24 cellular contexts compared by ENCODE assay signal in genomic region chr15:69524296-69524695, GRCh38.
A peak's percentile ranks its signal among the peaks of the same experiment; 100 is the strongest.
DNase-seq lines count a peak whose midpoint lies in the region; ATAC-seq and TF ChIP-seq lines count a peak whose summit lies in the region.
"Had no signal": no experiment of that assay in that cellular context is flagged by ENCODE, and none has a peak within 500 bp of the region (broad histone marks: within the 10 kb centered on the region; RNA-seq: fewer than 3 reads in every experiment).

No MANE protein-coding gene starts in this region.

- intact Hi-C loops in posterior vena cava (cut with DNase I), result no loop called here

- no peak for DNase-seq in GM23338 (ENCODE audit: low spot score)
- DNase-seq in SJCRH30, result peak in 1 of 2 experiments; percentile 47
- peak; percentile 58 for DNase-seq in hepatocyte (ENCODE audit: low spot score)
- peak; percentile 36 for DNase-seq in posterior vena cava (ENCODE audit: low spot score)
- DNase-seq in GM19240 (ENCODE audit: insufficient read length, low spot score), result no peak
- DNase-seq in type B pancreatic cell (ENCODE audit: extremely low spot score, unreplicated experiment), result no peak
- DNase-seq in KBM-7, result no peak
- DNase-seq: body of pancreas; CD4-positive, CD25-positive, alpha-beta regulatory T cell; DMS153; KG1; kidney glomerular epithelial cell; mesenchymal stem cell; MV-4-11; natural killer cell; NCI-H1930; NCI-H2227 treated with DMSO at 0.1 percent for 48 hours; NCI-H774; SK-N-SH had no signal

- ATAC-seq in GM23338 (peak; percentile 73), GM18520 (IDR thresholded peaks at IDR 0.05; ENCODE audit: unreplicated experiment) (no peak)
- ATAC-seq: body of pancreas; natural killer cell; stimulated activated effector memory CD8-positive, alpha-beta T cell treated with anti-CD3 and anti-CD28 coated beads, Interleukin-12 subunit alpha, Interleukin-12 subunit beta, amount 100 ng/mL, for 72 hours had no signal

- H3K4me3 Mint-ChIP-seq in GM23338 (no peak overlapping the region), type B pancreatic cell (no peak overlapping the region)
- H3K4me3 Mint-ChIP-seq: CD4-positive, CD25-positive, alpha-beta regulatory T cell; natural killer cell; stimulated activated effector memory CD8-positive, alpha-beta T cell treated with anti-CD3 and anti-CD28 coated beads, Interleukin-12 subunit alpha, Interleukin-12 subunit beta, amount 100 ng/mL, for 72 hours had no signal

- H4K20me1 ChIP-seq in GM23338 (replicated peaks; ENCODE audit: insufficient read depth) (no peaks in the 10 kb centered on the region), hepatocyte (ENCODE audit: insufficient read depth, poor library complexity, severe bottlenecking) (no peaks in the 10 kb centered on the region)

- no peaks in the 10 kb centered on the region for H3K27me3 ChIP-seq in GM23338 (ENCODE audit: insufficient read depth)
- no peaks in the 10 kb centered on the region for H3K27me3 ChIP-seq in SJCRH30
- H3K27me3 ChIP-seq in hepatocyte, result peaks cover 19% of the 10 kb centered on the region
- H3K27me3 ChIP-seq: body of pancreas, suprapubic skin had no signal

- H2AFZ ChIP-seq in GM23338, result no peak overlapping the region
- H2AFZ ChIP-seq in hepatocyte, result no peak overlapping the region
- H2AFZ ChIP-seq: parathyroid adenoma had no signal

- H3K4me1 Mint-ChIP-seq in GM23338 (peaks cover 13% of the 10 kb centered on the region), type B pancreatic cell (ENCODE audit: unreplicated experiment) (peaks cover 35% of the 10 kb centered on the region)
- H3K4me1 Mint-ChIP-seq: CD4-positive, CD25-positive, alpha-beta regulatory T cell had no signal

- H3K27ac ChIP-seq in GM23338 (ENCODE audit: low read depth), result no peak overlapping the region
- peak overlapping the region; percentile 48; the same call in 1 of the 2 replicates for H3K27ac ChIP-seq in SJCRH30
- no peak overlapping the region for H3K27ac ChIP-seq in hepatocyte
- H3K27ac ChIP-seq: body of pancreas, parathyroid adenoma, suprapubic skin had no signal

- 34% methylated on average over 6 of the region's 6 CpGs for WGBS in hepatocyte (ENCODE audit: low lambda C conversion rate, missing lambda C conversion rate)

- H3K4me1 ChIP-seq in GM23338 (ENCODE audit: insufficient read depth), result 0 out of 2 replicates have a peak, but pooled peaks cover 6% of the 10 kb centered on the region
- H3K4me1 ChIP-seq in SJCRH30, result peaks cover 26% of the 10 kb centered on the region
- H3K4me1 ChIP-seq in hepatocyte (ENCODE audit: insufficient read depth), result peaks cover 11% of the 10 kb centered on the region
- H3K4me1 ChIP-seq: body of pancreas, parathyroid adenoma had no signal

- H3K27ac Mint-ChIP-seq in GM23338 (no peak overlapping the region), type B pancreatic cell (no peak overlapping the region)
- H3K27ac Mint-ChIP-seq: activated T-helper 2 cell treated with anti-CD3 and anti-CD28 coated beads, Interferon-gamma antibody, Interleukin-2, Interleukin-4, amounts not matched to agents 10 μg/mL and 5 μg/mL and 100 μg/mL, durations not matched to agents 14 hours and 24 hours and 36 hours; CD4-positive, CD25-positive, alpha-beta regulatory T cell; natural killer cell; stimulated activated effector memory CD8-positive, alpha-beta T cell treated with anti-CD3 and anti-CD28 coated beads, Interleukin-12 subunit alpha, Interleukin-12 subunit beta, amount 100 ng/mL, for 72 hours had no signal

- H3K4me3 ChIP-seq in GM23338, result no peak overlapping the region
- no peak overlapping the region for H3K4me3 ChIP-seq in SJCRH30
- H3K4me3 ChIP-seq in hepatocyte, result no peak overlapping the region
- H3K4me3 ChIP-seq: body of pancreas, suprapubic skin had no signal

- H3K9me3 Mint-ChIP-seq in GM23338, result no peaks in the 10 kb centered on the region; the same call in 2 of the 3 replicates
- H3K9me3 Mint-ChIP-seq in type B pancreatic cell, result no peaks in the 10 kb centered on the region
- H3K9me3 Mint-ChIP-seq: activated T-helper 2 cell treated with anti-CD3 and anti-CD28 coated beads, Interferon-gamma antibody, Interleukin-2, Interleukin-4, amounts not matched to agents 10 μg/mL and 5 μg/mL and 100 μg/mL, durations not matched to agents 14 hours and 24 hours and 36 hours; CD4-positive, CD25-positive, alpha-beta regulatory T cell; natural killer cell; stimulated activated effector memory CD8-positive, alpha-beta T cell treated with anti-CD3 and anti-CD28 coated beads, Interleukin-12 subunit alpha, Interleukin-12 subunit beta, amount 100 ng/mL, for 72 hours had no signal

- in situ Hi-C loops in KBM-7 (cut with MboI; ENCODE audit: low pct_unique_long_range_greater_than_20kb, low sequenced_read_pairs), result no loop called here

- H3K9me2 ChIP-seq in GM23338 (ENCODE audit: insufficient read depth) (no peaks in the 10 kb centered on the region), hepatocyte (replicated peaks; ENCODE audit: insufficient read depth) (no peaks in the 10 kb centered on the region)
- H3K9me2 ChIP-seq: SK-N-SH had no signal

- H3K4me2 ChIP-seq in GM23338 (no peak overlapping the region), hepatocyte (no peak overlapping the region)
- H3K4me2 ChIP-seq: SK-N-SH had no signal

- H3F3A ChIP-seq in GM23338 (replicated peaks; ENCODE audit: low read depth), result no peaks in the 10 kb centered on the region

- no peaks in the 10 kb centered on the region for H3K9me3 ChIP-seq in SJCRH30 (replicated peaks)
- H3K9me3 ChIP-seq in hepatocyte (ENCODE audit: low read depth), result no peaks in the 10 kb centered on the region
- H3K9me3 ChIP-seq: body of pancreas, SK-N-SH, suprapubic skin had no signal

- no peaks in the 10 kb centered on the region for H3K79me2 ChIP-seq in GM23338 (replicated peaks; ENCODE audit: insufficient read depth)
- H3K79me2 ChIP-seq in hepatocyte, result no peaks in the 10 kb centered on the region
- H3K79me2 ChIP-seq: parathyroid adenoma had no signal

- H3K27me3 Mint-ChIP-seq in GM23338 (ENCODE audit: insufficient read depth, low read depth, poor library complexity), result peaks cover 3% of the 10 kb centered on the region
- H3K27me3 Mint-ChIP-seq in type B pancreatic cell, result peaks cover 42% of the 10 kb centered on the region

- no peaks in the 10 kb centered on the region for H3K36me3 ChIP-seq in GM23338 (ENCODE audit: insufficient read depth)
- H3K36me3 ChIP-seq in SJCRH30, result no peaks in the 10 kb centered on the region
- H3K36me3 ChIP-seq in hepatocyte (replicated peaks; ENCODE audit: insufficient read depth, low read depth), result no peaks in the 10 kb centered on the region
- H3K36me3 ChIP-seq: suprapubic skin had no signal

- TF ChIP-seq CTCF in GM23338 (conservative IDR thresholded peaks at IDR 0.05; ENCODE audit: low read depth in 2 of 2), result no peak
- no peak for TF ChIP-seq CTCF in hepatocyte (IDR thresholded peaks at IDR 0.05; ENCODE audit: poor library complexity)
- no peak for TF ChIP-seq CTCF in type B pancreatic cell (conservative IDR thresholded peaks at IDR 0.05)

- no peaks in the 10 kb centered on the region for H3K36me3 Mint-ChIP-seq in GM23338 (ENCODE audit: low read depth)
- no peaks in the 10 kb centered on the region for H3K36me3 Mint-ChIP-seq in type B pancreatic cell
- H3K36me3 Mint-ChIP-seq: CD4-positive, CD25-positive, alpha-beta regulatory T cell; natural killer cell; stimulated activated effector memory CD8-positive, alpha-beta T cell treated with anti-CD3 and anti-CD28 coated beads, Interleukin-12 subunit alpha, Interleukin-12 subunit beta, amount 100 ng/mL, for 72 hours had no signal

TF ChIP-seq in GM23338, 12 proteins besides CTCF, POLR2A, EP300 and RAD21:
- TF ChIP-seq ETS1 (IDR thresholded peaks at IDR 0.05), result no peak
- TF ChIP-seq, protein P1, sequence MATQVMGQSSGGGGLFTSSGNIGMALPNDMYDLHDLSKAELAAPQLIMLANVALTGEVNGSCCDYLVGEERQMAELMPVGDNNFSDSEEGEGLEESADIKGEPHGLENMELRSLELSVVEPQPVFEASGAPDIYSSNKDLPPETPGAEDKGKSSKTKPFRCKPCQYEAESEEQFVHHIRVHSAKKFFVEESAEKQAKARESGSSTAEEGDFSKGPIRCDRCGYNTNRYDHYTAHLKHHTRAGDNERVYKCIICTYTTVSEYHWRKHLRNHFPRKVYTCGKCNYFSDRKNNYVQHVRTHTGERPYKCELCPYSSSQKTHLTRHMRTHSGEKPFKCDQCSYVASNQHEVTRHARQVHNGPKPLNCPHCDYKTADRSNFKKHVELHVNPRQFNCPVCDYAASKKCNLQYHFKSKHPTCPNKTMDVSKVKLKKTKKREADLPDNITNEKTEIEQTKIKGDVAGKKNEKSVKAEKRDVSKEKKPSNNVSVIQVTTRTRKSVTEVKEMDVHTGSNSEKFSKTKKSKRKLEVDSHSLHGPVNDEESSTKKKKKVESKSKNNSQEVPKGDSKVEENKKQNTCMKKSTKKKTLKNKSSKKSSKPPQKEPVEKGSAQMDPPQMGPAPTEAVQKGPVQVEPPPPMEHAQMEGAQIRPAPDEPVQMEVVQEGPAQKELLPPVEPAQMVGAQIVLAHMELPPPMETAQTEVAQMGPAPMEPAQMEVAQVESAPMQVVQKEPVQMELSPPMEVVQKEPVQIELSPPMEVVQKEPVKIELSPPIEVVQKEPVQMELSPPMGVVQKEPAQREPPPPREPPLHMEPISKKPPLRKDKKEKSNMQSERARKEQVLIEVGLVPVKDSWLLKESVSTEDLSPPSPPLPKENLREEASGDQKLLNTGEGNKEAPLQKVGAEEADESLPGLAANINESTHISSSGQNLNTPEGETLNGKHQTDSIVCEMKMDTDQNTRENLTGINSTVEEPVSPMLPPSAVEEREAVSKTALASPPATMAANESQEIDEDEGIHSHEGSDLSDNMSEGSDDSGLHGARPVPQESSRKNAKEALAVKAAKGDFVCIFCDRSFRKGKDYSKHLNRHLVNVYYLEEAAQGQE (IDR thresholded peaks at IDR 0.05; ENCODE audit: unreplicated experiment), result no peak
TF ChIP-seq in GM23338: peak in this region for 0.

Comparison
In these comparisons a context has a peak if more than half of its experiments do, and no peak if none do; other contexts are left out.
1. DNase-seq: peak in hepatocyte (single experiment) and posterior vena cava (single experiment); none in GM23338 (single experiment), GM19240 (single experiment), type B pancreatic cell (single experiment) and KBM-7 (single experiment).